ENCODE assay signal across 8 cellular contexts in genomic region chr7:2242541-2243482, GRCh38. TPM values are rescaled to one million over a fixed set of nuclear protein-coding genes. Genes with fewer than 3 reads are reported as not detected.
DNase-seq lines count a peak whose midpoint lies in the region; ATAC-seq and TF ChIP-seq lines count a peak whose summit lies in the region.

No MANE protein-coding gene starts in this region.

- CTCF ChIA-PET in activated naive CD4-positive, alpha-beta T cell treated with anti-CD3 and anti-CD28 coated beads for 36 hours (lab: Charles Lee) = no interaction called here

- no peaks in the 10 kb centered on the region for H3K9me3 Mint-ChIP-seq in activated naive CD4-positive, alpha-beta T cell treated with anti-CD3 and anti-CD28 coated beads for 36 hours
- H3K9me3 Mint-ChIP-seq in progenitor cell of endocrine pancreas (ENCODE audit: low read depth) = no peaks in the 10 kb centered on the region

- peaks cover 22% of the 10 kb centered on the region for H3K79me2 ChIP-seq in fibroblast of lung (ENCODE audit: control insufficient read depth, insufficient read depth, low read length)

- DNase-seq in activated naive CD4-positive, alpha-beta T cell treated with anti-CD3 and anti-CD28 coated beads for 36 hours = peak; percentile 37
- no peak for DNase-seq in activated naive CD4-positive, alpha-beta T cell treated with anti-CD3 and anti-CD28 coated beads, Interleukin-2, amount 50 U/mL, for 16 hours
- DNase-seq in KBM-7 (peak; percentile 61), fibroblast of lung (ENCODE audit: low read depth in 2 of 2) (peak in 1 of 2 donors; percentile 29), progenitor cell of endocrine pancreas (ENCODE audit: low spot score, unreplicated experiment) (no peak), DMS114 treated with DMSO at 0.1 percent for 48 hours (lab: John Stamatoyannopoulos, UW; ENCODE audit: unreplicated experiment) (no peak)

- H3K27me3 ChIP-seq in fibroblast of lung (ENCODE audit: control insufficient read depth, insufficient read depth, low read length) = no peaks in the 10 kb centered on the region

- peak overlapping the region; percentile 73 for H2AFZ ChIP-seq in fibroblast of lung (ENCODE audit: low read length)

- peaks cover 7% of the 10 kb centered on the region for H3K4me1 ChIP-seq in fibroblast of lung (ENCODE audit: control insufficient read depth, extremely low read depth, insufficient read depth, low read length)

- peaks cover 13% of the 10 kb centered on the region for H3K36me3 ChIP-seq in fibroblast of lung (ENCODE audit: control insufficient read depth, insufficient read depth, low read length)

- intact Hi-C loops in activated naive CD4-positive, alpha-beta T cell treated with anti-CD3 and anti-CD28 coated beads for 36 hours (cut with micrococcal nuclease) = loop anchor here (1.0 to 2.0 kb wide), 2 partner anchors 11 to 110 kb away; partner anchors contain the start of gene MAD1L1

- no peak for TF ChIP-seq CTCF in WI38 (IDR thresholded peaks at IDR 0.05; ENCODE audit: low read depth, low read length)
- peak in 1 of 2 donors; percentile 19 for TF ChIP-seq CTCF in fibroblast of lung (conservative IDR thresholded peaks at IDR 0.05 in 1 of 2, IDR thresholded peaks at IDR 0.05 in 1 of 2; ENCODE audit: low read depth in 1 of 2, low read length in 2 of 2)
- no peak for TF ChIP-seq CTCF in progenitor cell of endocrine pancreas (IDR thresholded peaks at IDR 0.05; ENCODE audit: unreplicated experiment)

- no peak for ATAC-seq in HG03280 (IDR thresholded peaks at IDR 0.05; ENCODE audit: unreplicated experiment)

- H3K27ac Mint-ChIP-seq in activated naive CD4-positive, alpha-beta T cell treated with anti-CD3 and anti-CD28 coated beads for 36 hours = peak overlapping the region; percentile 93
- H3K27ac Mint-ChIP-seq in progenitor cell of endocrine pancreas = peak overlapping the region; percentile 92

- in situ Hi-C loops in KBM-7 (cut with MboI; ENCODE audit: low pct_unique_long_range_greater_than_20kb, low sequenced_read_pairs) = no loop called here

- H3K9me3 ChIP-seq in fibroblast of lung (ENCODE audit: control insufficient read depth, insufficient read depth, low read depth, low read length) = no peaks in the 10 kb centered on the region

- H3K4me1 Mint-ChIP-seq in activated naive CD4-positive, alpha-beta T cell treated with anti-CD3 and anti-CD28 coated beads for 36 hours (ENCODE audit: low read depth) = peaks cover 17% of the 10 kb centered on the region
- peaks cover 6% of the 10 kb centered on the region for H3K4me1 Mint-ChIP-seq in progenitor cell of endocrine pancreas (ENCODE audit: low read depth)

- peak overlapping the region; percentile 97 for H3K4me3 Mint-ChIP-seq in activated naive CD4-positive, alpha-beta T cell treated with anti-CD3 and anti-CD28 coated beads for 36 hours
- H3K4me3 Mint-ChIP-seq in progenitor cell of endocrine pancreas (ENCODE audit: low read depth) = peak overlapping the region; percentile 88

- H3K9ac ChIP-seq in fibroblast of lung (ENCODE audit: insufficient read depth, low read length) = peak overlapping the region; percentile 79

- H4K20me1 ChIP-seq in fibroblast of lung (ENCODE audit: control insufficient read depth, extremely low read depth, insufficient read depth, low read length) = no peaks in the 10 kb centered on the region

- H3K4me3 ChIP-seq in WI38 (ENCODE audit: low read depth, low read length) = peak overlapping the region; percentile 87
- peak overlapping the region; percentile 81 to 90 (median 88) for H3K4me3 ChIP-seq in fibroblast of lung (replicated peaks in 1 of 4; ENCODE audit: control extremely low read depth in 1 of 4, insufficient read depth in 1 of 4, low read depth in 3 of 4, low read length in 4 of 4)

- no peaks in the 10 kb centered on the region for H3K27me3 Mint-ChIP-seq in activated naive CD4-positive, alpha-beta T cell treated with anti-CD3 and anti-CD28 coated beads for 36 hours (ENCODE audit: low read depth)
- H3K27me3 Mint-ChIP-seq in progenitor cell of endocrine pancreas = no peaks in the 10 kb centered on the region

- peaks cover 20% of the 10 kb centered on the region for H3K36me3 Mint-ChIP-seq in activated naive CD4-positive, alpha-beta T cell treated with anti-CD3 and anti-CD28 coated beads for 36 hours (ENCODE audit: low read depth)
- H3K36me3 Mint-ChIP-seq in progenitor cell of endocrine pancreas (ENCODE audit: insufficient read depth) = no peaks in the 10 kb centered on the region

- peak overlapping the region; percentile 76 for H3K27ac ChIP-seq in fibroblast of lung (ENCODE audit: insufficient read depth, low read length)

- peak overlapping the region; percentile 91 for H3K4me2 ChIP-seq in fibroblast of lung (ENCODE audit: extremely low read depth, insufficient read depth, low read length)

RNA-seq across cellular contexts. Expression of gene NUDT1, which starts 0.8 kb away (rescaled TPM):
- total RNA-seq in activated naive CD4-positive, alpha-beta T cell treated with anti-CD3 and anti-CD28 coated beads for 36 hours = 100 to 1,000 TPM; 115 to 118 TPM
- total RNA-seq in fibroblast of lung (9.5 and 28.4 TPM in 2 replicates), progenitor cell of endocrine pancreas (17.2 and 22.1 TPM in 2 replicates)
- polyA plus RNA-seq in fibroblast of lung = 19.8 and 48.9 TPM in 2 replicates
- polyA plus RNA-seq in fibroblast of lung (2012) = 44.4 and 95.4 TPM in 2 replicates
- 12.3 and 20.5 TPM in 2 replicates for polyA minus RNA-seq in fibroblast of lung (ENCODE audit: low replicate concordance)

RNA-seq across cellular contexts. Expression of gene MRM2, which starts 0.8 kb away (rescaled TPM):
- total RNA-seq in activated naive CD4-positive, alpha-beta T cell treated with anti-CD3 and anti-CD28 coated beads for 36 hours = 10 to 100 TPM; 21.0 to 24.0 TPM
- total RNA-seq in fibroblast of lung = 14.9 and 15.9 TPM in 2 replicates
- 19.3 and 23.3 TPM in 2 replicates for polyA plus RNA-seq in fibroblast of lung
- polyA plus RNA-seq in fibroblast of lung (2012) = 23.3 and 28.4 TPM in 2 replicates
- 10.5 and 31.7 TPM in 2 replicates for polyA minus RNA-seq in fibroblast of lung (ENCODE audit: low replicate concordance)
- total RNA-seq in progenitor cell of endocrine pancreas = 28.7 and 29.5 TPM in 2 replicates

RNA-seq across cellular contexts. Expression of gene MAD1L1, which starts 10.1 kb away (rescaled TPM):
- 10 to 100 TPM; 37.5 to 40.2 TPM for total RNA-seq in activated naive CD4-positive, alpha-beta T cell treated with anti-CD3 and anti-CD28 coated beads for 36 hours
- total RNA-seq in fibroblast of lung (29.4 and 31.8 TPM in 2 replicates), progenitor cell of endocrine pancreas (49.8 and 50.6 TPM in 2 replicates)
- polyA plus RNA-seq in fibroblast of lung = 9.8 and 11.6 TPM in 2 replicates
- 19.9 and 28.3 TPM in 2 replicates for polyA plus RNA-seq in fibroblast of lung (2012)
- polyA minus RNA-seq in fibroblast of lung (ENCODE audit: low replicate concordance) = 36.7 and 41.3 TPM in 2 replicates

Comparison
In these comparisons a context has a peak if more than half of its experiments do, and no peak if none do; other contexts are left out.
1. DNase-seq: peak in activated naive CD4-positive, alpha-beta T cell treated with anti-CD3 and anti-CD28 coated beads for 36 hours (single experiment) and KBM-7 (single experiment); none in activated naive CD4-positive, alpha-beta T cell treated with anti-CD3 and anti-CD28 coated beads, Interleukin-2, amount 50 U/mL, for 16 hours (single experiment), progenitor cell of endocrine pancreas (single experiment) and DMS114 treated with DMSO at 0.1 percent for 48 hours (single experiment).